18 cellular contexts compared by ENCODE assay signal in the genomic region with DNA sequence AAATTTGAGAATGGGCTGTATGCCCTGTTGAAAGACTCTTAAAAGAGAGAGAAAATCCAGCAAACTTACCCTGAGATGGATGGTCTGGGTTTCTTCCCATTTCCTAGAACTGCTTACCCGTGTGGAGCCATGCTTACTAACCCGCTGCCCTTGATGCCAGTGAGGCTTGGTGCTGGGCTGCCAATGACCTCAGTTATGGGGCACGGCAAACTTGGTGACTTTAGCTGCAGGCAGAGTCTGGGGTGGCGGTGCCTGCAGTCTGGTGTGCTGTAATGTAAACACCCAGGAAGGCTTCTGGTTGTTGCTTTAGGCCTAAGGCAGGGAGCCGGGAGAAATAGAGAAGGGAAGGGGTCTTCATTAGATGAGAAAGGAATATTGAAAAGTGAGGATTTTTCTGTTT.
"Had no signal": no experiment of that assay in that cellular context is flagged by ENCODE, and none has a peak within 500 bp of the region (broad histone marks: within the 10 kb centered on the region; RNA-seq: fewer than 3 reads in every experiment).

No MANE protein-coding gene starts in this region.

- H2AFZ ChIP-seq: hepatocyte had no signal

- DNase-seq: activated CD4-positive, alpha-beta T cell treated with anti-CD3 and anti-CD28 coated beads for 4 hours; activated naive CD4-positive, alpha-beta T cell treated with anti-CD3 and anti-CD28 coated beads, Interleukin-2, amount 10 ng/mL, durations not matched to agents 7 days and 5 days; activated T-cell treated with anti-CD3 and anti-CD28 coated beads for 4 hours; caudate nucleus; cortex of kidney; effector memory CD4-positive, alpha-beta T cell; lower lobe of right lung; mucosa of descending colon; naive thymus-derived CD8-positive, alpha-beta T cell; right lobe of liver; substantia nigra; T1000; upper lobe of right lung; WERI-Rb-1 had no signal

- H3K9me3 ChIP-seq: lower lobe of right lung, mucosa of descending colon, prostate gland, right lobe of liver, upper lobe of right lung had no signal

- H3K27ac Mint-ChIP-seq: activated naive CD4-positive, alpha-beta T cell treated with anti-CD3 and anti-CD28 coated beads, Interleukin-2, amount 10 ng/mL, durations not matched to agents 7 days and 5 days; activated T-helper 2 cell treated with anti-CD3 and anti-CD28 coated beads, Interferon-gamma antibody, Interleukin-2, Interleukin-4, amounts not matched to agents 10 μg/mL and 5 μg/mL and 100 μg/mL, durations not matched to agents 14 hours and 24 hours and 36 hours; stimulated activated effector memory CD8-positive, alpha-beta T cell treated with anti-CD3 and anti-CD28 coated beads, Interleukin-12 subunit alpha, Interleukin-12 subunit beta, amount 100 ng/mL, for 72 hours had no signal

- H3K4me3 ChIP-seq: hepatocyte, lower lobe of right lung, mucosa of descending colon, prostate gland, right lobe of liver, upper lobe of right lung had no signal

- H3K9me3 Mint-ChIP-seq: activated naive CD4-positive, alpha-beta T cell treated with anti-CD3 and anti-CD28 coated beads, Interleukin-2, amount 10 ng/mL, durations not matched to agents 7 days and 5 days; activated T-helper 2 cell treated with anti-CD3 and anti-CD28 coated beads, Interferon-gamma antibody, Interleukin-2, Interleukin-4, amounts not matched to agents 10 μg/mL and 5 μg/mL and 100 μg/mL, durations not matched to agents 14 hours and 24 hours and 36 hours; naive thymus-derived CD8-positive, alpha-beta T cell; stimulated activated effector memory CD8-positive, alpha-beta T cell treated with anti-CD3 and anti-CD28 coated beads, Interleukin-12 subunit alpha, Interleukin-12 subunit beta, amount 100 ng/mL, for 72 hours had no signal

- ATAC-seq: lower lobe of right lung; mucosa of descending colon; naive thymus-derived CD8-positive, alpha-beta T cell; upper lobe of right lung had no signal

- H3K27me3 ChIP-seq: hepatocyte, right lobe of liver, upper lobe of right lung had no signal

- H3K36me3 Mint-ChIP-seq: activated naive CD4-positive, alpha-beta T cell treated with anti-CD3 and anti-CD28 coated beads, Interleukin-2, amount 10 ng/mL, durations not matched to agents 7 days and 5 days; naive thymus-derived CD8-positive, alpha-beta T cell had no signal

- H3K4me1 ChIP-seq: right lobe of liver had no signal

- H3K27ac ChIP-seq: hepatocyte, lower lobe of right lung, prostate gland, right lobe of liver, upper lobe of right lung, WERI-Rb-1 had no signal

- H3K36me3 ChIP-seq: lower lobe of right lung, prostate gland, right lobe of liver, upper lobe of right lung, WERI-Rb-1 had no signal

- H3K4me2 ChIP-seq: hepatocyte had no signal

- H3K4me3 Mint-ChIP-seq: activated naive CD4-positive, alpha-beta T cell treated with anti-CD3 and anti-CD28 coated beads, Interleukin-2, amount 10 ng/mL, durations not matched to agents 7 days and 5 days; naive thymus-derived CD8-positive, alpha-beta T cell; stimulated activated effector memory CD8-positive, alpha-beta T cell treated with anti-CD3 and anti-CD28 coated beads, Interleukin-12 subunit alpha, Interleukin-12 subunit beta, amount 100 ng/mL, for 72 hours had no signal

- H3K79me2 ChIP-seq: hepatocyte had no signal
